19 cellular contexts compared by ENCODE assay signal in the genomic region with DNA sequence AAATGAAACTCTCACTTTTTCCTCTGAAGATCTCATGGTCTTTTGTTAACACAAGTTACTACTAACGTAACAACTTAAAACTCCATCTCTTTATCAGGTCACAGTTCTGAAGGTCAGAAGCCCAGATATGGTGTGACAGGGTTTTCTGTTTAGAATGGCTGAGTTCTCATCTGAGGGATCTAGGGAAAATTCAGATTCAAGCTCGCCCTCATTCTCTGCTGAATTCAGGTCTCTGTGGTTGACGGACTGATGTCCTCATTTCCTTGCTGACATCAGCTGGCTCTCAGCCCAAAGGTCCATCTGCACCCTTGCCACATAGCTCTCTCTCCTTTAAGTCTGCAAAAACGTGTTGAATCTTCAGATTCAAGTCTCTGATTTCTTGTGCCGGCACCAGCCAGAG. TPM values are rescaled to one million over a fixed set of nuclear protein-coding genes. Genes with fewer than 3 reads are reported as not detected.
DNase-seq lines count a peak whose midpoint lies in the region; ATAC-seq and TF ChIP-seq lines count a peak whose summit lies in the region.
"Had no signal": no experiment of that assay in that cellular context is flagged by ENCODE, and none has a peak within 500 bp of the region (broad histone marks: within the 10 kb centered on the region; RNA-seq: fewer than 3 reads in every experiment).

No MANE protein-coding gene starts in this region.

- POLR2A ChIA-PET in activated naive CD8-positive, alpha-beta T cell treated with anti-CD3 and anti-CD28 coated beads, Interleukin-2, amount 10 ng/mL, durations not matched to agents 7 days and 5 days (lab: Charles Lee) = no interaction called here
- POLR2A ChIA-PET in PC-9 (lab: Charles Lee; ENCODE audit: unreplicated experiment) = no interaction called here

- H3K4me1 ChIP-seq in PC-9 (replicated peaks; ENCODE audit: insufficient read depth) = no peaks in the 10 kb centered on the region
- no peaks in the 10 kb centered on the region for H3K4me1 ChIP-seq in GM23248 (ENCODE audit: insufficient read depth)
- H3K4me1 ChIP-seq: body of pancreas, right lobe of liver had no signal

- no peak for TF ChIP-seq CTCF in PC-9 (conservative IDR thresholded peaks at IDR 0.05)

- H3K27me3 Mint-ChIP-seq in activated naive CD8-positive, alpha-beta T cell treated with anti-CD3 and anti-CD28 coated beads, Interleukin-2, amount 10 ng/mL, durations not matched to agents 7 days and 5 days = no peaks in the 10 kb centered on the region

- DNase-seq in activated naive CD4-positive, alpha-beta T cell treated with anti-CD3 and anti-CD28 coated beads, Interleukin-2, amount 50 U/mL, for 72 hours (ENCODE audit: low spot score in 2 of 2) = no peak
- no peak for DNase-seq in activated naive CD4-positive, alpha-beta T cell (lab: John Stamatoyannopoulos, UW)
- DNase-seq in Kasumi-1 (lab: John Stamatoyannopoulos, UW) (peak; percentile 7 to 37), PC-9 (no peak), GM23248 (no peak)
- DNase-seq in activated naive CD8-positive, alpha-beta T cell treated with anti-CD3 and anti-CD28 coated beads, Interleukin-2, amount 10 ng/mL, durations not matched to agents 7 days and 5 days = no peak
- DNase-seq: activated gamma-delta T cell; body of pancreas; DMS79; KG1; left ventricle myocardium superior; NCI-H1436; NCI-H226; NK-92 treated with Interleukin-12 subunit alpha and Interleukin-12 subunit beta, amount 100 ng/mL, for 24 hours; right lobe of liver; SHP77; stimulated activated CD4-positive, alpha-beta T cell treated with anti-CD3 and anti-CD28 coated beads, Interleukin-1b, Interleukin-23, amount 100 ng/mL, for 48 hours had no signal

- peaks cover 0 to 16% of the 10 kb centered on the region in 2 donors for H3K36me3 Mint-ChIP-seq in activated naive CD4-positive, alpha-beta T cell treated with anti-CD3 and anti-CD28 coated beads, Interleukin-2, amount 50 U/mL, for 72 hours
- no peaks in the 10 kb centered on the region for H3K36me3 Mint-ChIP-seq in activated naive CD8-positive, alpha-beta T cell treated with anti-CD3 and anti-CD28 coated beads, Interleukin-2, amount 10 ng/mL, durations not matched to agents 7 days and 5 days

- H3F3A ChIP-seq in PC-9 (ENCODE audit: insufficient read depth, low read depth) (no peaks in the 10 kb centered on the region), GM23248 (ENCODE audit: insufficient read depth) (0 out of 2 replicates have a peak, but pooled peaks cover 2% of the 10 kb centered on the region)

- CTCF ChIA-PET in PC-9 (lab: Charles Lee) = no interaction called here

- H3K9me3 Mint-ChIP-seq in activated naive CD4-positive, alpha-beta T cell treated with anti-CD3 and anti-CD28 coated beads, Interleukin-2, amount 50 U/mL, for 72 hours = peaks cover 8 to 20% of the 10 kb centered on the region in 2 donors
- no peaks in the 10 kb centered on the region for H3K9me3 Mint-ChIP-seq in activated naive CD8-positive, alpha-beta T cell treated with anti-CD3 and anti-CD28 coated beads, Interleukin-2, amount 10 ng/mL, durations not matched to agents 7 days and 5 days

- H3K27ac ChIP-seq in PC-9 = no peak overlapping the region
- H3K27ac ChIP-seq in GM23248 = no peak overlapping the region
- H3K27ac ChIP-seq: body of pancreas, epithelial cell of prostate, right lobe of liver had no signal

- peak overlapping the region; percentile 87 to 91 for H3K27ac Mint-ChIP-seq in activated naive CD4-positive, alpha-beta T cell treated with anti-CD3 and anti-CD28 coated beads, Interleukin-2, amount 50 U/mL, for 72 hours
- H3K27ac Mint-ChIP-seq in activated naive CD8-positive, alpha-beta T cell treated with anti-CD3 and anti-CD28 coated beads, Interleukin-2, amount 10 ng/mL, durations not matched to agents 7 days and 5 days = peak overlapping the region; percentile 2

- H3K9me2 ChIP-seq in PC-9 (ENCODE audit: insufficient read depth) (no peaks in the 10 kb centered on the region), GM23248 (ENCODE audit: insufficient read depth) (no peaks in the 10 kb centered on the region)

- peak overlapping the region; percentile 0 for H3K4me3 Mint-ChIP-seq in activated naive CD8-positive, alpha-beta T cell treated with anti-CD3 and anti-CD28 coated beads, Interleukin-2, amount 10 ng/mL, durations not matched to agents 7 days and 5 days

- H3K4me3 ChIP-seq in PC-9 (no peak overlapping the region), GM23248 (no peak overlapping the region)
- H3K4me3 ChIP-seq: body of pancreas, right lobe of liver had no signal

- ATAC-seq in activated naive CD4-positive, alpha-beta T cell treated with anti-CD3 and anti-CD28 coated beads, Interleukin-2, amount 50 U/mL, for 72 hours = peak; percentile 30 to 76
- ATAC-seq in activated naive CD8-positive, alpha-beta T cell treated with anti-CD3 and anti-CD28 coated beads, Interleukin-2, amount 10 ng/mL, durations not matched to agents 7 days and 5 days (ENCODE audit: low read depth) = peak; percentile 22
- ATAC-seq in HG03432 (IDR thresholded peaks at IDR 0.05; ENCODE audit: unreplicated experiment) = no peak
- ATAC-seq: body of pancreas, left ventricle myocardium superior, right lobe of liver had no signal

- H3K36me3 ChIP-seq in PC-9 (ENCODE audit: low read depth) (no peaks in the 10 kb centered on the region), GM23248 (ENCODE audit: low read depth) (no peaks in the 10 kb centered on the region)
- H3K36me3 ChIP-seq: right lobe of liver had no signal

- H3K79me2 ChIP-seq in PC-9 (ENCODE audit: low read depth) (no peaks in the 10 kb centered on the region), GM23248 (ENCODE audit: insufficient read depth) (no peaks in the 10 kb centered on the region)

- WGBS in GM23248 (ENCODE audit: low coverage in 1 of 2, low lambda C conversion rate in 2 of 2, missing lambda C conversion rate in 2 of 2), 2 experiments = 75 to 83% methylated on average over 5 of the region's 5 CpGs

- no peak overlapping the region for H3K9ac ChIP-seq in GM23248

- H3K9me3 ChIP-seq in PC-9 (ENCODE audit: insufficient read depth, low read depth) (no peaks in the 10 kb centered on the region), GM23248 (ENCODE audit: low read depth) (no peaks in the 10 kb centered on the region)
- H3K9me3 ChIP-seq: body of pancreas, right lobe of liver had no signal

- H4K20me1 ChIP-seq in PC-9 (ENCODE audit: insufficient read depth) = no peaks in the 10 kb centered on the region
- no peaks in the 10 kb centered on the region for H4K20me1 ChIP-seq in GM23248 (ENCODE audit: insufficient read depth)

- in situ Hi-C loops in GM23248 (cut with MboI) = no loop called here

- BruUV-seq in PC-9 (replicated peaks; lab: Mats Ljungman, UMichigan) = no TSS peak

- no peaks in the 10 kb centered on the region for H3K27me3 ChIP-seq in PC-9 (ENCODE audit: insufficient read depth, low read depth)
- no peaks in the 10 kb centered on the region for H3K27me3 ChIP-seq in GM23248 (replicated peaks; ENCODE audit: insufficient read depth)
- H3K27me3 ChIP-seq: body of pancreas, right lobe of liver had no signal

- no peak overlapping the region for H3K4me2 ChIP-seq in PC-9
- H3K4me2 ChIP-seq in GM23248 (ENCODE audit: unreplicated experiment) = no peak overlapping the region

- no peak overlapping the region for H2AFZ ChIP-seq in PC-9
- H2AFZ ChIP-seq in GM23248 = no peak overlapping the region

- intact Hi-C loops in PC-9 (cut with micrococcal nuclease; ENCODE audit: unreplicated experiment) = no loop called here

- H3K4me1 Mint-ChIP-seq in activated naive CD8-positive, alpha-beta T cell treated with anti-CD3 and anti-CD28 coated beads, Interleukin-2, amount 10 ng/mL, durations not matched to agents 7 days and 5 days = peaks cover 17% of the 10 kb centered on the region

RNA-seq across cellular contexts. Expression of gene NTPCR, which starts 6.1 kb away (rescaled TPM):
- total RNA-seq in activated naive CD4-positive, alpha-beta T cell treated with anti-CD3 and anti-CD28 coated beads, Interleukin-2, amount 50 U/mL, for 72 hours = 10 to 100 TPM; 59.0 to 85.4 TPM
- 10 to 100 TPM; 26.2 to 27.1 TPM for total RNA-seq in activated naive CD8-positive, alpha-beta T cell treated with anti-CD3 and anti-CD28 coated beads, Interleukin-2, amount 10 ng/mL, durations not matched to agents 7 days and 5 days
- 45.3 and 55.6 TPM in 2 replicates for total RNA-seq in PC-9 (2021)
- total RNA-seq in GM23248 (2014; rRNA removed; shearing (Covaris generic)) = 23.8 and 47.0 TPM in 2 replicates
- 67.2 and 67.7 TPM in 2 replicates for polyA plus RNA-seq in GM23248 (2016; fragmentation: Nextera tagmentation; extraction: Ambion mirVana)

Comparison
In these comparisons a context has a peak if more than half of its experiments do, and no peak if none do; other contexts are left out.
1. DNase-seq: peak in Kasumi-1 (2 of 2); none in activated naive CD4-positive, alpha-beta T cell treated with anti-CD3 and anti-CD28 coated beads, Interleukin-2, amount 50 U/mL, for 72 hours (0 of 2), activated naive CD4-positive, alpha-beta T cell (0 of 4), activated naive CD8-positive, alpha-beta T cell treated with anti-CD3 and anti-CD28 coated beads, Interleukin-2, amount 10 ng/mL, durations not matched to agents 7 days and 5 days (single experiment), PC-9 (0 of 2) and GM23248 (single experiment).